2 cellular contexts compared by ENCODE assay signal in genomic region chr14:34650786-34651584, GRCh38.
TF ChIP-seq lines count a peak whose summit lies in the region.

No MANE protein-coding gene starts in this region.

TF ChIP-seq in GM23338, 12 proteins besides CTCF, POLR2A, EP300 and RAD21 (continued from another document):
- TF ChIP-seq ZNF462 (CRISPR knock-in tag; IDR thresholded peaks at IDR 0.05) (no peak), POLR2AphosphoS5 (IDR thresholded peaks at IDR 0.05; ENCODE audit: low read depth) (no peak), NANOG (IDR thresholded peaks at IDR 0.05; ENCODE audit: borderline replicate concordance) (no peak), ZNF114 (CRISPR knock-in tag; IDR thresholded peaks at IDR 0.05) (no peak), STAT1 (IDR thresholded peaks at IDR 0.05; ENCODE audit: unreplicated experiment) (no peak), CREB1 (CRISPR knock-in tag; IDR thresholded peaks at IDR 0.05; ENCODE audit: low read depth) (no peak), ETS1 (IDR thresholded peaks at IDR 0.05) (no peak), EZH2phosphoT487 (IDR thresholded peaks at IDR 0.05; ENCODE audit: unreplicated experiment) (no peak), REST (IDR thresholded peaks at IDR 0.05; ENCODE audit: unreplicated experiment) (no peak), ZNF331 (CRISPR knock-in tag; IDR thresholded peaks at IDR 0.05; ENCODE audit: low read depth) (no peak)
TF ChIP-seq in GM23338: peak in this region for 0.

TF ChIP-seq in SK-N-SH, 30 proteins besides CTCF, POLR2A, EP300 and RAD21 (continued from another document):
- TF ChIP-seq REST (IDR thresholded peaks at IDR 0.05; ENCODE audit: low read depth, low read length) (0 out of 2 replicates have a peak, but pooled peaks have one; percentile 26), CHD2 (IDR thresholded peaks at IDR 0.05; ENCODE audit: low read length, partially characterized antibody) (no peak), YY1 (IDR thresholded peaks at IDR 0.05; ENCODE audit: low read depth) (no peak), SIN3A (IDR thresholded peaks at IDR 0.05; ENCODE audit: borderline replicate concordance, low read depth, low read length) (0 out of 2 replicates have a peak, but pooled peaks have one; percentile 49), SMC3 (IDR thresholded peaks at IDR 0.05; ENCODE audit: low read depth, low read length) (no peak), NFIC (IDR thresholded peaks at IDR 0.05; ENCODE audit: borderline replicate concordance) (peak; percentile 84), USF1 (IDR thresholded peaks at IDR 0.05; ENCODE audit: borderline replicate concordance, low read depth) (0 out of 2 replicates have a peak, but pooled peaks have one; percentile 35), GATA2 (CRISPR knock-in tag; IDR thresholded peaks at IDR 0.05) (no peak), MEF2A (IDR thresholded peaks at IDR 0.05; ENCODE audit: borderline replicate concordance, low read depth) (0 out of 2 replicates have a peak, but pooled peaks have one; percentile 30), JUND (IDR thresholded peaks at IDR 0.05) (peak; percentile 89)
TF ChIP-seq in SK-N-SH: peak in this region for 14.
